8 cellular contexts compared by ENCODE assay signal in genomic region chr20:53708129-53708968, GRCh38.
A peak's percentile ranks its signal among the peaks of the same experiment; 100 is the strongest.
DNase-seq lines count a peak whose midpoint lies in the region; ATAC-seq lines count a peak whose summit lies in the region.

No MANE protein-coding gene starts in this region.

- DNase-seq in Caki2 (ENCODE audit: low read depth) (peak; percentile 86), KBM-7 (peak; percentile 87), NCI-H146 (lab: John Stamatoyannopoulos, UW) (no peak), NCI-H2107 (lab: John Stamatoyannopoulos, UW) (no peak)
- DNase-seq in activated T-cell treated with anti-CD3 and anti-CD28 coated beads, Interleukin-2, amount 50 U/mL, for 24 hours: peak; percentile 54

- no peaks in the 10 kb centered on the region for H3K36me3 ChIP-seq in muscle layer of duodenum (ENCODE audit: control insufficient read depth in 1 of 2, insufficient read depth in 2 of 2, low read length in 2 of 2)

- H3K9me3 Mint-ChIP-seq in activated T-cell treated with anti-CD3 and anti-CD28 coated beads, Interleukin-2, amount 50 U/mL, for 24 hours: no peaks in the 10 kb centered on the region

- H3K9me3 ChIP-seq in muscle layer of duodenum (ENCODE audit: control insufficient read depth in 1 of 2, low read length in 2 of 2): no peaks in the 10 kb centered on the region

- ATAC-seq in GM21529 (IDR thresholded peaks at IDR 0.05; ENCODE audit: unreplicated experiment) (peak; percentile 59), GM21576 (IDR thresholded peaks at IDR 0.05; ENCODE audit: unreplicated experiment) (no peak)

- no peak overlapping the region for H3K4me3 ChIP-seq in muscle layer of duodenum (ENCODE audit: low read depth in 1 of 2, low read length in 2 of 2)

- peak overlapping the region; percentile 53 for H3K4me3 Mint-ChIP-seq in activated T-cell treated with anti-CD3 and anti-CD28 coated beads, Interleukin-2, amount 50 U/mL, for 24 hours

- peaks cover 4 to 7% of the 10 kb centered on the region in 2 donors for H3K4me1 ChIP-seq in muscle layer of duodenum (ENCODE audit: control insufficient read depth in 1 of 2, insufficient read depth in 2 of 2, low read length in 2 of 2)

- peak overlapping the region; percentile 62 for H3K27ac ChIP-seq in muscle layer of duodenum (ENCODE audit: low read length)

- H3K36me3 Mint-ChIP-seq in activated T-cell treated with anti-CD3 and anti-CD28 coated beads, Interleukin-2, amount 50 U/mL, for 24 hours (ENCODE audit: low read depth): no peaks in the 10 kb centered on the region

- H3K27ac Mint-ChIP-seq in activated T-cell treated with anti-CD3 and anti-CD28 coated beads, Interleukin-2, amount 50 U/mL, for 24 hours: peak overlapping the region; percentile 94

- no peaks in the 10 kb centered on the region for H3K27me3 Mint-ChIP-seq in activated T-cell treated with anti-CD3 and anti-CD28 coated beads, Interleukin-2, amount 50 U/mL, for 24 hours

- H3K4me1 Mint-ChIP-seq in activated T-cell treated with anti-CD3 and anti-CD28 coated beads, Interleukin-2, amount 50 U/mL, for 24 hours (ENCODE audit: low read depth): peaks cover 57% of the 10 kb centered on the region

- H3K27me3 ChIP-seq in muscle layer of duodenum (ENCODE audit: low read depth, low read length): no peaks in the 10 kb centered on the region

- in situ Hi-C loops in Caki2 (cut with HindIII; ENCODE audit: low pct_unique_long_range_greater_than_20kb, low sequenced_read_pairs): no loop called here
- in situ Hi-C loops in KBM-7 (cut with MboI; ENCODE audit: low pct_unique_long_range_greater_than_20kb, low sequenced_read_pairs): no loop called here

Comparison
In these comparisons a context has a peak if more than half of its experiments do, and no peak if none do; other contexts are left out.
1. DNase-seq: peak in Caki2 (single experiment), KBM-7 (single experiment) and activated T-cell treated with anti-CD3 and anti-CD28 coated beads, Interleukin-2, amount 50 U/mL, for 24 hours (single experiment); none in NCI-H146 (single experiment) and NCI-H2107 (single experiment).